In genomic region chr17:18017958-18018357, GRCh38 we compare ENCODE assay signal across 21 cellular contexts. TPM values are rescaled to one million over a fixed set of nuclear protein-coding genes. Genes with fewer than 3 reads are reported as not detected.
DNase-seq lines count a peak whose midpoint lies in the region; ATAC-seq and TF ChIP-seq lines count a peak whose summit lies in the region.
"Had no signal": no experiment of that assay in that cellular context is flagged by ENCODE, and none has a peak within 500 bp of the region (broad histone marks: within the 10 kb centered on the region; RNA-seq: fewer than 3 reads in every experiment).

No MANE protein-coding gene starts in this region.

- TF ChIP-seq CTCF in prostate gland (IDR thresholded peaks at IDR 0.05) = no peak

- H3K36me3 Mint-ChIP-seq in CD8-positive, alpha-beta memory T cell = peaks cover 0 to 61% (median 14%) of the 10 kb centered on the region in 3 donors

- no peak overlapping the region for H3K4me3 Mint-ChIP-seq in CD8-positive, alpha-beta memory T cell
- H3K4me3 Mint-ChIP-seq: central memory CD8-positive, alpha-beta T cell; stimulated activated naive CD8-positive, alpha-beta T cell treated with anti-CD3 and anti-CD28 coated beads, Interleukin-15, Interleukin-2, amounts not matched to agents 100 ng/mL and 50 ng/mL, for 24 hours had no signal

- no peaks in the 10 kb centered on the region for H3K27me3 ChIP-seq in prostate gland (replicated peaks; ENCODE audit: insufficient read depth)
- H3K27me3 ChIP-seq in CD8-positive, alpha-beta memory T cell (ENCODE audit: insufficient read depth, low read length, poor library complexity, severe bottlenecking) = no peaks in the 10 kb centered on the region
- H3K27me3 ChIP-seq: gastroesophageal sphincter, neutrophil had no signal

- peak; percentile 39 for ATAC-seq in left ventricle myocardium superior
- ATAC-seq: activated CD4-positive, CD25-positive, alpha-beta regulatory T cell treated with anti-CD3 and anti-CD28 coated beads, Interleukin-2, amount 50 U/mL, for 24 hours; GM12878 had no signal

- DNase-seq in HuH-7 (ENCODE audit: low spot score) (peak; percentile 37), astrocyte of the hippocampus (ENCODE audit: low read depth, low spot score) (peak; percentile 62), left ventricle myocardium superior (no peak), prostate gland (ENCODE audit: low spot score) (no peak), KBM-7 (no peak), amygdala (lab: John Stamatoyannopoulos, UW) (no peak), NCI-H69 (lab: John Stamatoyannopoulos, UW) (no peak)
- no peak for DNase-seq in CD8-positive, alpha-beta memory T cell
- DNase-seq: activated naive CD4-positive, alpha-beta T cell; mesendoderm; NCI-H2029; NCI-H774; stimulated activated CD4-positive, alpha-beta T cell treated with anti-CD3 and anti-CD28 coated beads, Interleukin-12 subunit alpha, Interleukin-12 subunit beta, amount 100 ng/mL, for 4 hours; SW 1271 had no signal

- WGBS in prostate gland = 27% methylated on average over 3 of the region's 3 CpGs

- no peak for TF ChIP-seq POLR2A in prostate gland (IDR thresholded peaks at IDR 0.05)

- no peaks in the 10 kb centered on the region for H3K27me3 Mint-ChIP-seq in CD8-positive, alpha-beta memory T cell
- H3K27me3 Mint-ChIP-seq: central memory CD8-positive, alpha-beta T cell; stimulated activated naive CD8-positive, alpha-beta T cell treated with anti-CD3 and anti-CD28 coated beads, Interleukin-15, Interleukin-2, amounts not matched to agents 100 ng/mL and 50 ng/mL, for 24 hours had no signal

- no peaks in the 10 kb centered on the region for H3K4me1 Mint-ChIP-seq in CD8-positive, alpha-beta memory T cell
- H3K4me1 Mint-ChIP-seq: central memory CD8-positive, alpha-beta T cell had no signal

- in situ Hi-C loops in KBM-7 (cut with MboI; ENCODE audit: low pct_unique_long_range_greater_than_20kb, low sequenced_read_pairs) = no loop called here

- no peak overlapping the region for H3K27ac Mint-ChIP-seq in CD8-positive, alpha-beta memory T cell
- H3K27ac Mint-ChIP-seq: stimulated activated naive CD8-positive, alpha-beta T cell treated with anti-CD3 and anti-CD28 coated beads, Interleukin-15, Interleukin-2, amounts not matched to agents 100 ng/mL and 50 ng/mL, for 24 hours had no signal

- H3K36me3 ChIP-seq in prostate gland = no peaks in the 10 kb centered on the region
- peaks cover 6% of the 10 kb centered on the region for H3K36me3 ChIP-seq in CD8-positive, alpha-beta memory T cell (ENCODE audit: insufficient read depth, low read length)

- POLR2A ChIA-PET in CD8-positive, alpha-beta memory T cell (lab: Charles Lee) = no interaction called here

- H3K4me1 ChIP-seq in prostate gland (replicated peaks) = no peaks in the 10 kb centered on the region
- no peaks in the 10 kb centered on the region for H3K4me1 ChIP-seq in CD8-positive, alpha-beta memory T cell (ENCODE audit: insufficient read depth, low read length)

- H3K9me3 ChIP-seq in prostate gland = no peaks in the 10 kb centered on the region
- no peaks in the 10 kb centered on the region for H3K9me3 ChIP-seq in CD8-positive, alpha-beta memory T cell (ENCODE audit: low read length)
- H3K9me3 ChIP-seq: gastroesophageal sphincter, neutrophil had no signal

- CTCF ChIA-PET in CD8-positive, alpha-beta memory T cell (lab: Charles Lee) = no interaction called here

- no peaks in the 10 kb centered on the region for H3K9me3 Mint-ChIP-seq in CD8-positive, alpha-beta memory T cell
- H3K9me3 Mint-ChIP-seq: central memory CD8-positive, alpha-beta T cell; stimulated activated naive CD8-positive, alpha-beta T cell treated with anti-CD3 and anti-CD28 coated beads, Interleukin-15, Interleukin-2, amounts not matched to agents 100 ng/mL and 50 ng/mL, for 24 hours had no signal

- peak overlapping the region; percentile 12 to 44 for H3K27ac ChIP-seq in prostate gland
- no peak overlapping the region for H3K27ac ChIP-seq in CD8-positive, alpha-beta memory T cell (ENCODE audit: low read depth, low read length)
- H3K27ac ChIP-seq: gastroesophageal sphincter, neutrophil had no signal

- no peak overlapping the region for H3K4me3 ChIP-seq in prostate gland
- no peak overlapping the region for H3K4me3 ChIP-seq in CD8-positive, alpha-beta memory T cell (ENCODE audit: low read length)
- H3K4me3 ChIP-seq: gastroesophageal sphincter, GM12878 had no signal

- intact Hi-C loops in left ventricle myocardium superior (cut with micrococcal nuclease) (loop anchor here (10.0 kb wide), 1 partner anchor 93 kb away; no protein-coding TSS in a partner anchor), prostate gland (cut with DNase I) (no loop called here)

RNA-seq across cellular contexts. Expression of gene ATPAF2, which starts 21.0 kb away (rescaled TPM):
- 37.0 TPM for total RNA-seq in left ventricle myocardium superior
- 10 to 100 TPM; 17.7 to 30.5 TPM for total RNA-seq in prostate gland
- 10 to 100 TPM; 30.4 to 33.4 TPM for total RNA-seq in CD8-positive, alpha-beta memory T cell
- polyA plus RNA-seq in CD8-positive, alpha-beta memory T cell = 16.0 TPM

RNA-seq across cellular contexts. Expression of gene GID4, which starts 21.2 kb away (rescaled TPM):
- total RNA-seq in left ventricle myocardium superior = 23.5 TPM
- 10 to 100 TPM; 11.0 to 19.1 TPM for total RNA-seq in prostate gland
- 10 to 100 TPM in 1 of 2 experiments, 1 to 10 TPM in 1; 9.8 to 11.1 TPM for total RNA-seq in CD8-positive, alpha-beta memory T cell
- 8.5 TPM for polyA plus RNA-seq in CD8-positive, alpha-beta memory T cell

RNA-seq across cellular contexts. Expression of gene DRC3, which starts 45.3 kb away (rescaled TPM):
- 1.5 TPM for total RNA-seq in left ventricle myocardium superior
- total RNA-seq in prostate gland = 1 to 10 TPM; 4.5 to 10.0 TPM
- total RNA-seq in CD8-positive, alpha-beta memory T cell = under 1 TPM; 0.33 to 0.60 TPM
- polyA plus RNA-seq in CD8-positive, alpha-beta memory T cell = not detected
- total RNA-seq: H1 had no signal

RNA-seq across cellular contexts. Expression of gene TOM1L2, which starts 45.8 kb away (rescaled TPM):
- total RNA-seq in left ventricle myocardium superior = 287 TPM
- total RNA-seq in prostate gland = 100 to 1,000 TPM; 162 to 185 TPM
- total RNA-seq in CD8-positive, alpha-beta memory T cell = 10 to 100 TPM in 1 of 2 experiments, 1 to 10 TPM in 1; 10.0 to 11.3 TPM
- 6.5 TPM for polyA plus RNA-seq in CD8-positive, alpha-beta memory T cell

Comparison
In these comparisons a context has a peak if more than half of its experiments do, and no peak if none do; other contexts are left out.
1. DNase-seq: peak in HuH-7 (single experiment) and astrocyte of the hippocampus (single experiment); none in left ventricle myocardium superior (single experiment), prostate gland (single experiment), KBM-7 (single experiment), amygdala (0 of 56), NCI-H69 (single experiment) and CD8-positive, alpha-beta memory T cell (0 of 5).